In the genomic region with DNA sequence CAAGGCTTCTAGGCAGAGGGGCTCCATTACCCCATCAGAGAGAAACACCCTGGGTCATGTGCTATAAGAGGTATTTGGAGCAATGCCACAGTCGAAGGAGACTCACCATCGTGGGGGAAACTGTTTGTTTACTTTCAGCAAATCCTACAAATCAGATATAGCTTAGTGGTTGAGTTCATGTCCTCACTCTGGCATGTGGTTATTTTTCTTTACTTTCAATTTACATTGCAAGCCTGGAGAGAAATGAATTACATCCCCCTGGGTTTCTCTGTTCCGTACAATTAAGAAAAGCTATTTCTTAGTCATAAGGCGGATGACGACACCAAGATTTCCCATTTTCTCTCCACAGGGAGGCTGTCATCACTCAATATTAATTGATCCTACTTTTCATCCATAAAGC, we compare ENCODE assay signal across 10 cellular contexts. TPM values are rescaled to one million over a fixed set of nuclear protein-coding genes. Genes with fewer than 3 reads are reported as not detected.
DNase-seq lines count a peak whose midpoint lies in the region; ATAC-seq and FAIRE-seq lines count a peak whose summit lies in the region.
"Had no signal": no experiment of that assay in that cellular context is flagged by ENCODE, and none has a peak within 500 bp of the region (broad histone marks: within the 10 kb centered on the region; RNA-seq: fewer than 3 reads in every experiment).

No MANE protein-coding gene starts in this region.

- H3K27me3 ChIP-seq in effector memory CD4-positive, alpha-beta T cell (replicated peaks; ENCODE audit: control insufficient read depth, insufficient read depth, low read length, poor library complexity, severe bottlenecking): no peaks in the 10 kb centered on the region

- H3K4me3 ChIP-seq in effector memory CD4-positive, alpha-beta T cell (ENCODE audit: insufficient read depth, low read depth, low read length, poor library complexity, severe bottlenecking): no peak overlapping the region

- H3K27me3 Mint-ChIP-seq in activated T-cell treated with anti-CD3 and anti-CD28 coated beads, Interleukin-2, amount 50 U/mL, for 4 hours (ENCODE audit: low read depth): no peaks in the 10 kb centered on the region

- ATAC-seq in activated T-cell treated with anti-CD3 and anti-CD28 coated beads, Interleukin-2, amount 50 U/mL, for 4 hours: peak; percentile 60 to 73
- peak; percentile 19 for ATAC-seq in stimulated activated naive CD8-positive, alpha-beta T cell treated with anti-CD3 and anti-CD28 coated beads, Interleukin-15, Interleukin-2, amounts not matched to agents 100 U/mL and 50 U/mL, for 24 hours

- peaks cover 57% of the 10 kb centered on the region for H3K4me1 Mint-ChIP-seq in activated T-cell treated with anti-CD3 and anti-CD28 coated beads, Interleukin-2, amount 50 U/mL, for 4 hours (ENCODE audit: low read depth)

- H3K36me3 Mint-ChIP-seq in activated T-cell treated with anti-CD3 and anti-CD28 coated beads, Interleukin-2, amount 50 U/mL, for 4 hours (ENCODE audit: insufficient read depth): peaks cover 62% of the 10 kb centered on the region

- H3K27ac ChIP-seq in effector memory CD4-positive, alpha-beta T cell (ENCODE audit: insufficient read depth, low read length, poor library complexity, severe bottlenecking): no peak overlapping the region

- H3K36me3 ChIP-seq in effector memory CD4-positive, alpha-beta T cell (ENCODE audit: control insufficient read depth, insufficient read depth, low read length): peaks cover 8% of the 10 kb centered on the region

- H3K4me1 ChIP-seq in effector memory CD4-positive, alpha-beta T cell (ENCODE audit: control insufficient read depth, insufficient read depth, low read length, poor library complexity, severe bottlenecking): peaks cover 12% of the 10 kb centered on the region

- no peak for DNase-seq in activated T-cell treated with anti-CD3 and anti-CD28 coated beads, Interleukin-2, amount 50 U/mL, for 4 hours
- DNase-seq in activated T-cell treated with anti-CD3 and anti-CD28 coated beads for 4 hours: no peak
- DNase-seq in HTR-8/SVneo (ENCODE audit: insufficient read length, low spot score): peak; percentile 72
- DNase-seq in dedifferentiated amniotic fluid mesenchymal stem cell (ENCODE audit: extremely low spot score): peak; percentile 95
- DNase-seq in stimulated activated naive CD8-positive, alpha-beta T cell treated with anti-CD3 and anti-CD28 coated beads, Interleukin-15, Interleukin-2, amounts not matched to agents 100 U/mL and 50 U/mL, for 24 hours: no peak
- DNase-seq in cerebellar nuclear complex (lab: John Stamatoyannopoulos, UW): no peak
- DNase-seq in effector memory CD4-positive, alpha-beta T cell: no peak
- no peak for DNase-seq in foreskin melanocyte
- DNase-seq: anterior cingulate cortex, midbrain had no signal

- no peaks in the 10 kb centered on the region for H3K9me3 ChIP-seq in effector memory CD4-positive, alpha-beta T cell (ENCODE audit: control insufficient read depth, low read length)

- FAIRE-seq in HTR-8/SVneo (lab: Jason Lieb, UNC): peak; percentile 28

- H3K4me3 Mint-ChIP-seq in activated T-cell treated with anti-CD3 and anti-CD28 coated beads, Interleukin-2, amount 50 U/mL, for 4 hours: no peak overlapping the region

- H3K9me3 Mint-ChIP-seq in activated T-cell treated with anti-CD3 and anti-CD28 coated beads, Interleukin-2, amount 50 U/mL, for 4 hours: no peaks in the 10 kb centered on the region

RNA-seq across cellular contexts. Expression of gene RFTN1, which starts 36.9 kb away (rescaled TPM):
- 10 to 100 TPM; 52.9 to 72.4 (median 69.6) TPM for total RNA-seq in activated T-cell treated with anti-CD3 and anti-CD28 coated beads, Interleukin-2, amount 50 U/mL, for 4 hours

Comparison
In these comparisons a context has a peak if more than half of its experiments do, and no peak if none do; other contexts are left out.
1. DNase-seq: peak in HTR-8/SVneo (single experiment) and dedifferentiated amniotic fluid mesenchymal stem cell (single experiment); none in activated T-cell treated with anti-CD3 and anti-CD28 coated beads, Interleukin-2, amount 50 U/mL, for 4 hours (single experiment), activated T-cell treated with anti-CD3 and anti-CD28 coated beads for 4 hours (single experiment), stimulated activated naive CD8-positive, alpha-beta T cell treated with anti-CD3 and anti-CD28 coated beads, Interleukin-15, Interleukin-2, amounts not matched to agents 100 U/mL and 50 U/mL, for 24 hours (single experiment), cerebellar nuclear complex (0 of 2), effector memory CD4-positive, alpha-beta T cell (0 of 3) and foreskin melanocyte (single experiment).